ENCODE assay signal across 9 cellular contexts in genomic region chr2:54618646-54619565, GRCh38.
DNase-seq lines count a peak whose midpoint lies in the region; ATAC-seq and TF ChIP-seq lines count a peak whose summit lies in the region.
"Had no signal": no experiment of that assay in that cellular context is flagged by ENCODE, and none has a peak within 500 bp of the region (broad histone marks: within the 10 kb centered on the region; RNA-seq: fewer than 3 reads in every experiment).

No MANE protein-coding gene starts in this region.

- intact Hi-C loops in activated CD4-positive, alpha-beta T cell treated with anti-CD3 and anti-CD28 coated beads, Interleukin-2, amount 10 ng/mL, durations not matched to agents 24 days and 14 days (cut with micrococcal nuclease): no loop called here
- intact Hi-C loops in lower lobe of right lung (cut with DNase I): no loop called here
- intact Hi-C loops in thyroid gland (cut with DNase I): no loop called here

- no peaks in the 10 kb centered on the region for H3K9me3 Mint-ChIP-seq in activated CD4-positive, alpha-beta T cell treated with anti-CD3 and anti-CD28 coated beads, Interleukin-2, amount 10 ng/mL, durations not matched to agents 24 days and 14 days
- H3K9me3 Mint-ChIP-seq in brain: no peaks in the 10 kb centered on the region

- H3K4me3 ChIP-seq in lower lobe of right lung: no peak overlapping the region
- H3K4me3 ChIP-seq in thyroid gland (replicated peaks in 1 of 3): no peak overlapping the region

- H3K9me3 ChIP-seq in lower lobe of right lung: no peaks in the 10 kb centered on the region
- no peaks in the 10 kb centered on the region for H3K9me3 ChIP-seq in thyroid gland

- H3K27me3 Mint-ChIP-seq in activated CD4-positive, alpha-beta T cell treated with anti-CD3 and anti-CD28 coated beads, Interleukin-2, amount 10 ng/mL, durations not matched to agents 24 days and 14 days: no peaks in the 10 kb centered on the region
- no peaks in the 10 kb centered on the region for H3K27me3 Mint-ChIP-seq in brain

- peak overlapping the region; percentile 37 for H3K27ac ChIP-seq in lower lobe of right lung
- peak overlapping the region; percentile 40 to 82 (median 46) for H3K27ac ChIP-seq in thyroid gland
- H3K27ac ChIP-seq: HL-60 had no signal

- TF ChIP-seq CTCF in brain (conservative IDR thresholded peaks at IDR 0.05) (no peak), lower lobe of right lung (IDR thresholded peaks at IDR 0.05) (no peak), thyroid gland (IDR thresholded peaks at IDR 0.05) (no peak)

- peak overlapping the region; percentile 46 for H3K27ac Mint-ChIP-seq in activated CD4-positive, alpha-beta T cell treated with anti-CD3 and anti-CD28 coated beads, Interleukin-2, amount 10 ng/mL, durations not matched to agents 24 days and 14 days
- H3K27ac Mint-ChIP-seq in brain: peak overlapping the region in 4 of 5 experiments; percentile 16 to 91 (median 84)

- DNase-seq in activated CD4-positive, alpha-beta T cell treated with anti-CD3 and anti-CD28 coated beads, Interleukin-2, amount 10 ng/mL, durations not matched to agents 24 days and 14 days: no peak
- no peak for DNase-seq in activated CD4-positive, alpha-beta T cell treated with anti-CD3 and anti-CD28 coated beads, Interleukin-2, amount 50 U/mL, for 48 hours
- DNase-seq in lower lobe of right lung: no peak
- DNase-seq in thyroid gland: no peak
- no peak for DNase-seq in GOT3 (lab: John Stamatoyannopoulos, UW)
- DNase-seq in activated CD8-positive, alpha-beta memory T cell treated with anti-CD3 and anti-CD28 coated beads, Interleukin-2, amount 50 U/mL, for 48 hours: no peak
- DNase-seq in inferior parietal cortex (ENCODE audit: extremely low spot score): no peak

- ATAC-seq in lower lobe of right lung: no peak

- no peak for TF ChIP-seq POLR2A in thyroid gland (IDR thresholded peaks at IDR 0.05)

- peaks cover 21% of the 10 kb centered on the region for H3K4me1 Mint-ChIP-seq in activated CD4-positive, alpha-beta T cell treated with anti-CD3 and anti-CD28 coated beads, Interleukin-2, amount 10 ng/mL, durations not matched to agents 24 days and 14 days
- H3K4me1 Mint-ChIP-seq in brain: peaks cover 35% of the 10 kb centered on the region

- WGBS in thyroid gland, 2 donors: 66% methylated on average over 5 of the region's 5 CpGs

- peaks cover 69% of the 10 kb centered on the region for H3K36me3 Mint-ChIP-seq in activated CD4-positive, alpha-beta T cell treated with anti-CD3 and anti-CD28 coated beads, Interleukin-2, amount 10 ng/mL, durations not matched to agents 24 days and 14 days (ENCODE audit: low read depth)
- H3K36me3 Mint-ChIP-seq in brain: peaks cover 86% of the 10 kb centered on the region

- H3K4me1 ChIP-seq in lower lobe of right lung: peaks cover 43% of the 10 kb centered on the region
- peaks cover 19 to 29% of the 10 kb centered on the region in 2 donors for H3K4me1 ChIP-seq in thyroid gland

- H3K36me3 ChIP-seq in lower lobe of right lung (peaks cover 79% of the 10 kb centered on the region), thyroid gland (peaks cover 26 to 29% of the 10 kb centered on the region in 2 donors)

- H3K27me3 ChIP-seq in lower lobe of right lung (ENCODE audit: low read depth): no peaks in the 10 kb centered on the region
- H3K27me3 ChIP-seq in thyroid gland: no peaks in the 10 kb centered on the region

- H3K4me3 Mint-ChIP-seq in activated CD4-positive, alpha-beta T cell treated with anti-CD3 and anti-CD28 coated beads, Interleukin-2, amount 10 ng/mL, durations not matched to agents 24 days and 14 days: no peak overlapping the region
- H3K4me3 Mint-ChIP-seq in brain: no peak overlapping the region
